13 cellular contexts compared by ENCODE assay signal in genomic region chr11:126139541-126140091, GRCh38.
DNase-seq lines count a peak whose midpoint lies in the region; ATAC-seq, FAIRE-seq and TF ChIP-seq lines count a peak whose summit lies in the region.
"Had no signal": no experiment of that assay in that cellular context is flagged by ENCODE, and none has a peak within 500 bp of the region (broad histone marks: within the 10 kb centered on the region; RNA-seq: fewer than 3 reads in every experiment).

No MANE protein-coding gene starts in this region.

- no peak overlapping the region for H3K4ac ChIP-seq in H1 (replicated peaks; ENCODE audit: insufficient read length, low read depth, low read length)

- H2BK12ac ChIP-seq in H1 (ENCODE audit: low read depth, low read length): no peak overlapping the region

- no peaks in the 10 kb centered on the region for H3K9me3 Mint-ChIP-seq in natural killer cell treated with Interleukin-12 subunit alpha and Interleukin-12 subunit beta and Interleukin-15 and Interleukin-18, amount 100 ng/mL, for 72 hours
- H3K9me3 Mint-ChIP-seq in natural killer cell: no peaks in the 10 kb centered on the region
- H3K9me3 Mint-ChIP-seq: activated naive CD4-positive, alpha-beta T cell treated with anti-CD3 and anti-CD28 coated beads, Interleukin-2, amount 50 U/mL, for 72 hours had no signal

- H2BK120ac ChIP-seq in H1 (replicated peaks; ENCODE audit: low read depth, low read length): no peak overlapping the region

- no peak overlapping the region; a peak in 1 of 8 replicates for H3K4me3 ChIP-seq in H1 (ENCODE audit: extremely low read depth in 1 of 4, insufficient read depth in 2 of 4, low read depth in 3 of 4, low read length in 4 of 4)
- H3K4me3 ChIP-seq in muscle layer of colon (ENCODE audit: low read depth in 1 of 2, low read length in 2 of 2): peak overlapping the region in 1 of 2 donors; percentile 52
- no peak overlapping the region for H3K4me3 ChIP-seq in vagina
- H3K4me3 ChIP-seq in breast epithelium: no peak overlapping the region
- H3K4me3 ChIP-seq: prostate gland had no signal

- no peak overlapping the region for H2BK15ac ChIP-seq in H1 (ENCODE audit: low read length)

- POLR2A ChIA-PET in H1 (lab: Charles Lee; ENCODE audit: partially characterized antibody): interaction anchor here (0.8 to 1.5 kb wide), 4 partner anchors 8 to 71 kb away, joined by 3 to 4 read pairs (median 3); no protein-coding TSS in a partner anchor

- no peaks in the 10 kb centered on the region for H4K20me1 ChIP-seq in H1 (replicated peaks in 1 of 2; ENCODE audit: control insufficient read depth in 1 of 2, insufficient read depth in 2 of 2, low read length in 2 of 2)

- no peaks in the 10 kb centered on the region for H3K4me1 Mint-ChIP-seq in natural killer cell treated with Interleukin-12 subunit alpha and Interleukin-12 subunit beta and Interleukin-15 and Interleukin-18, amount 100 ng/mL, for 72 hours (ENCODE audit: low read depth in 2 of 2)
- H3K4me1 Mint-ChIP-seq in natural killer cell: no peaks in the 10 kb centered on the region

- DNase-seq in natural killer cell treated with Interleukin-12 subunit alpha and Interleukin-12 subunit beta and Interleukin-15 and Interleukin-18, amount 100 ng/mL, for 72 hours (ENCODE audit: low spot score): peak; percentile 51
- DNase-seq in natural killer cell: no peak
- DNase-seq in H1 (ENCODE audit: low read depth in 1 of 2, low spot score in 2 of 2): no peak
- no peak for DNase-seq in vagina (ENCODE audit: extremely low spot score in 2 of 2)
- DNase-seq in breast epithelium (ENCODE audit: low spot score in 2 of 2): no peak
- DNase-seq: activated CD4-positive, alpha-beta T cell treated with anti-CD3 and anti-CD28 coated beads, Interleukin-2, amount 50 U/mL, for 48 hours; DND-41; NCI-H510A treated with DMSO at 0.1 percent for 48 hours had no signal

- H3K9ac ChIP-seq in H1 (replicated peaks in 1 of 4; ENCODE audit: extremely low read depth in 1 of 4, low read depth in 3 of 4, low read length in 3 of 4) (no peak overlapping the region), muscle layer of colon (ENCODE audit: low read length) (no peak overlapping the region)

- 60% methylated on average over 5 of the region's 5 CpGs; no CpG with 5 or more reads in 1 of the 2 experiments for WGBS in H1 (ENCODE audit: extremely low coverage in 1 of 2, insufficient coverage in 1 of 2, insufficient read length in 1 of 2, insufficient replicate concordance in 2 of 2, low coverage in 1 of 2, low lambda C conversion rate in 2 of 2, missing lambda C conversion rate in 1 of 2), 2 experiments

- H3K27me3 ChIP-seq in H1 (replicated peaks in 1 of 4; ENCODE audit: control insufficient read depth in 3 of 4, extremely low read depth in 1 of 4, insufficient read depth in 3 of 4, low read length in 3 of 4): no peaks in the 10 kb centered on the region
- no peaks in the 10 kb centered on the region for H3K27me3 ChIP-seq in muscle layer of colon (ENCODE audit: control insufficient read depth in 1 of 2, insufficient read depth in 2 of 2, low read length in 2 of 2)
- no peaks in the 10 kb centered on the region for H3K27me3 ChIP-seq in vagina
- H3K27me3 ChIP-seq in breast epithelium: no peaks in the 10 kb centered on the region

- H3K4me2 ChIP-seq in H1 (ENCODE audit: insufficient read depth in 1 of 2, low read depth in 2 of 2, low read length in 2 of 2): peak overlapping the region; percentile 27 to 42; a peak in 2 of 4 replicates

- H3K27ac Mint-ChIP-seq in natural killer cell treated with Interleukin-12 subunit alpha and Interleukin-12 subunit beta and Interleukin-15 and Interleukin-18, amount 100 ng/mL, for 72 hours: no peak overlapping the region
- no peak overlapping the region for H3K27ac Mint-ChIP-seq in natural killer cell
- H3K27ac Mint-ChIP-seq: activated naive CD4-positive, alpha-beta T cell treated with anti-CD3 and anti-CD28 coated beads, Interleukin-2, amount 50 U/mL, for 72 hours had no signal

- H3K36me3 ChIP-seq in H1 (ENCODE audit: control insufficient read depth in 2 of 4, insufficient read depth in 4 of 4, low read length in 3 of 4): no peaks in the 10 kb centered on the region
- no peaks in the 10 kb centered on the region for H3K36me3 ChIP-seq in muscle layer of colon (ENCODE audit: insufficient read depth, low read length)
- H3K36me3 ChIP-seq in vagina: no peaks in the 10 kb centered on the region
- H3K36me3 ChIP-seq in breast epithelium: no peaks in the 10 kb centered on the region
- H3K36me3 ChIP-seq: prostate gland had no signal

- peak overlapping the region; percentile 44; the same call in 1 of the 2 replicates for H2BK5ac ChIP-seq in H1 (ENCODE audit: low read depth, low read length)

- H4K91ac ChIP-seq in H1 (replicated peaks; ENCODE audit: insufficient read length, low read length): no peak overlapping the region

- H3K27ac ChIP-seq in H1 (ENCODE audit: low read depth, low read length): no peak overlapping the region
- peak overlapping the region; percentile 96 for H3K27ac ChIP-seq in muscle layer of colon (ENCODE audit: low read depth, low read length)
- H3K27ac ChIP-seq in vagina: peak overlapping the region; percentile 56
- H3K27ac ChIP-seq in breast epithelium: peak overlapping the region in 1 of 2 donors; percentile 74
- H3K27ac ChIP-seq: prostate gland had no signal

- no peaks in the 10 kb centered on the region for H3K79me1 ChIP-seq in H1 (ENCODE audit: low read depth, low read length)

- no peak overlapping the region for H3K14ac ChIP-seq in H1 (ENCODE audit: insufficient read length)

- CTCF ChIA-PET in H1 (lab: Charles Lee; ENCODE audit: partially characterized antibody): interaction anchor here (0.7 to 1.7 kb wide), 9 partner anchors 9 to 208 kb away, joined by 3 to 5 read pairs (median 3); no protein-coding TSS in a partner anchor

- TF ChIP-seq POLR2A in H1 (IDR thresholded peaks at IDR 0.05; ENCODE audit: control extremely low read depth in 1 of 2, low read depth in 2 of 2, low read length in 2 of 2): no peak
- no peak for TF ChIP-seq POLR2A in vagina (IDR thresholded peaks at IDR 0.05)
- TF ChIP-seq POLR2A in GM18505 (IDR thresholded peaks at IDR 0.05; ENCODE audit: borderline replicate concordance, extremely low read depth, insufficient read depth, insufficient read length): no peak
- TF ChIP-seq POLR2A in breast epithelium (IDR thresholded peaks at IDR 0.05): no peak

- no peaks in the 10 kb centered on the region for H3K36me3 Mint-ChIP-seq in natural killer cell treated with Interleukin-12 subunit alpha and Interleukin-12 subunit beta and Interleukin-15 and Interleukin-18, amount 100 ng/mL, for 72 hours
- no peaks in the 10 kb centered on the region for H3K36me3 Mint-ChIP-seq in natural killer cell
- H3K36me3 Mint-ChIP-seq: activated naive CD4-positive, alpha-beta T cell treated with anti-CD3 and anti-CD28 coated beads, Interleukin-2, amount 50 U/mL, for 72 hours had no signal

- TF ChIP-seq EP300 in H1 (IDR thresholded peaks at IDR 0.05; ENCODE audit: borderline replicate concordance in 1 of 2, low read depth in 2 of 2, low read length in 2 of 2): no peak

- H3K9me3 ChIP-seq in H1 (ENCODE audit: insufficient read depth in 2 of 2, low read depth in 1 of 2, low read length in 1 of 2) (no peaks in the 10 kb centered on the region), muscle layer of colon (ENCODE audit: low read length) (no peaks in the 10 kb centered on the region), vagina (no peaks in the 10 kb centered on the region), breast epithelium (no peaks in the 10 kb centered on the region)
- H3K9me3 ChIP-seq: prostate gland had no signal

- intact Hi-C loops in natural killer cell (cut with micrococcal nuclease): no loop called here
- intact Hi-C loops in vagina (cut with DNase I): no loop called here
- intact Hi-C loops in breast epithelium (cut with DNase I; ENCODE audit: low total_unique reads): no loop called here

- H4K5ac ChIP-seq in H1 (ENCODE audit: insufficient read length, low read depth, low read length): no peak overlapping the region

- H3K27me3 Mint-ChIP-seq in natural killer cell treated with Interleukin-12 subunit alpha and Interleukin-12 subunit beta and Interleukin-15 and Interleukin-18, amount 100 ng/mL, for 72 hours: peaks cover 17 to 25% of the 10 kb centered on the region in 2 donors
- H3K27me3 Mint-ChIP-seq in natural killer cell (ENCODE audit: low read depth in 2 of 2): peaks cover 8 to 23% of the 10 kb centered on the region in 2 donors

- no peak overlapping the region for H3K23ac ChIP-seq in H1 (ENCODE audit: insufficient read length)

- H3K56ac ChIP-seq in H1 (replicated peaks; ENCODE audit: insufficient read length, low read depth, low read length): no peak overlapping the region

- H4K8ac ChIP-seq in H1 (ENCODE audit: extremely low read depth, insufficient read depth, low read length): no peak overlapping the region

- no peak overlapping the region for H2AK5ac ChIP-seq in H1 (ENCODE audit: low read depth, low read length)

- H2AFZ ChIP-seq in H1 (ENCODE audit: low read length): peak overlapping the region; percentile 11; the same call in 1 of the 2 replicates

- no peak for TF ChIP-seq CTCF in natural killer cell (IDR thresholded peaks at IDR 0.05)
- no peak for TF ChIP-seq CTCF in H1 (IDR thresholded peaks at IDR 0.05; ENCODE audit: control extremely low read depth in 1 of 3, insufficient read depth in 1 of 3, low read depth in 1 of 3, low read length in 3 of 3)
- no peak for TF ChIP-seq CTCF in vagina (IDR thresholded peaks at IDR 0.05)
- no peak for TF ChIP-seq CTCF in breast epithelium (IDR thresholded peaks at IDR 0.05)

- no peaks in the 10 kb centered on the region for H3K79me2 ChIP-seq in H1 (ENCODE audit: control insufficient read depth in 1 of 2, insufficient read depth in 2 of 2, low read length in 2 of 2)

- no peak for FAIRE-seq in H1 (lab: Jason Lieb, UNC)

- no peak for TF ChIP-seq RAD21 in H1 (IDR thresholded peaks at IDR 0.05 in 1 of 2, conservative IDR thresholded peaks at IDR 0.05 in 1 of 2; ENCODE audit: low read depth in 2 of 2, low read length in 2 of 2)

- H3K4me1 ChIP-seq in H1 (replicated peaks in 1 of 4; ENCODE audit: control insufficient read depth in 3 of 4, insufficient read depth in 4 of 4, low read length in 3 of 4): peaks cover 7 to 14% (median 8%) of the 10 kb centered on the region in 4 experiments
- peaks cover 71% of the 10 kb centered on the region for H3K4me1 ChIP-seq in muscle layer of colon (ENCODE audit: insufficient read depth, low read length)
- H3K4me1 ChIP-seq in vagina: peaks cover 60% of the 10 kb centered on the region
- H3K4me1 ChIP-seq in breast epithelium: peaks cover 0 to 5% of the 10 kb centered on the region in 2 donors
- H3K4me1 ChIP-seq: prostate gland had no signal

- H3K23me2 ChIP-seq in H1 (ENCODE audit: low read depth, low read length): no peaks in the 10 kb centered on the region

- H3K18ac ChIP-seq in H1 (ENCODE audit: extremely low read depth, low read length): no peak overlapping the region

- no peak for ATAC-seq in natural killer cell treated with Interleukin-12 subunit alpha and Interleukin-12 subunit beta and Interleukin-15 and Interleukin-18, amount 100 ng/mL, for 72 hours
- ATAC-seq in natural killer cell (no peak), GM18505 (IDR thresholded peaks at IDR 0.05; ENCODE audit: unreplicated experiment) (no peak), HG03442 (IDR thresholded peaks at IDR 0.05; ENCODE audit: unreplicated experiment) (no peak)
- ATAC-seq: activated naive CD4-positive, alpha-beta T cell treated with anti-CD3 and anti-CD28 coated beads, Interleukin-2, amount 50 U/mL, for 72 hours had no signal

- H3K4me3 Mint-ChIP-seq in natural killer cell treated with Interleukin-12 subunit alpha and Interleukin-12 subunit beta and Interleukin-15 and Interleukin-18, amount 100 ng/mL, for 72 hours: no peak overlapping the region
- no peak overlapping the region for H3K4me3 Mint-ChIP-seq in natural killer cell

- H2BK20ac ChIP-seq in H1 (ENCODE audit: low read length): no peak overlapping the region
